ENCODE assay signal across 8 cellular contexts in the genomic region with DNA sequence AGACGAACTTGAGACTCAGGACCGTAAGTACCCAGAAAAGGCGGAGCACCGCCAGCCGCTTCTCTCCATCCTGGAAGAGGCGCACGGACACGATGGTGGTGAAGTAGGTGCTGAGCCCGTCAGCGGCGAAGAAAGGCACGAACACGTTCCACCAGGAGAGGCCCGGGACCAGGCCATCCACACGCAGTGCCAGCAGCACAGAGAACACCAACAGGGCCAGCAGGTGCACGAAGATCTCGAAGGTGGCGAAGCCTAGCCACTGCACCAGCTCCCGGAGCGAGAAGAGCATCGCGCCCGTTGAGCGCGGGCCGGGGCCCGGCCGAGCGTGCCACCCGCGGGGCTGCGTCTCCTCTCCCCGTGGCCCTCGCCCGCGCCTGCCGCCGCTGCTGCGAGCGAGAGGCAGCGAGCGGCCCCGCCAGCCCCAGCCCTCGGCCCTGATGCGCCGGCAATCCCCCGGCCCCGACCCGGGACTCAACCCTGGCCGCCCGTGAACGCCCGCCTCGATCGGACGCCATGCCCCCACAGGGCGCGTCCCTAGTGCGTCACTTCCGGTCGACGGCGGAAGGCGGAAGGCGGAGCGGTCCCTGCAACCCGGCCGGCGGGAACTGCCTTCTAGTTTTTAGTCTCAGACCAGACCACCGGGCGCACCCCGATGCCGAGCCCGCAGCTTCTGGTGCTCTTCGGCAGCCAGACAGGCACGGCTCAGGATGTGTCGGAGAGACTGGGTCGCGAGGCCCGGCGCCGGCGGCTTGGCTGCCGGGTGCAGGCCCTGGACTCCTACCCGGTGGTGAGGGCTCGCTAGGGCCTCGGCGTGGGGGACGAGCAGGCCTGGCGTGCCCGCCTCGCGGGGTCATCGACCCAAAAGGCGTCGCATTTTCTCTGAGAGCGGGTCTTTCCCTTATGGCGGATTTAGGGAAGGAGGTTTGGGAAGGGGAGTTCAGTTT. TPM values are rescaled to one million over a fixed set of nuclear protein-coding genes. Genes with fewer than 3 reads are reported as not detected.
DNase-seq lines count a peak whose midpoint lies in the region; ATAC-seq, FAIRE-seq and TF ChIP-seq lines count a peak whose summit lies in the region.

A gene (plus strand): TSS at position 575 of the 944 bp plus-strand sequence. CDS start 78 bp downstream, at position 653.
A gene with protein sequence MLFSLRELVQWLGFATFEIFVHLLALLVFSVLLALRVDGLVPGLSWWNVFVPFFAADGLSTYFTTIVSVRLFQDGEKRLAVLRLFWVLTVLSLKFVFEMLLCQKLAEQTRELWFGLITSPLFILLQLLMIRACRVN (minus strand): TSS at position 523 of the 944 bp plus-strand sequence. CDS start 234 bp downstream, at position 289.

- no peak for TF ChIP-seq EP300 in suprapubic skin (IDR thresholded peaks at IDR 0.05)

- 0% methylated on average over 22 of the region's 98 CpGs for WGBS in suprapubic skin

- H3K27me3 ChIP-seq in GM23338 (ENCODE audit: insufficient read depth): no peaks in the 10 kb centered on the region
- H3K27me3 ChIP-seq in osteoblast (ENCODE audit: insufficient read depth, low read length): no peaks in the 10 kb centered on the region
- no peaks in the 10 kb centered on the region for H3K27me3 ChIP-seq in suprapubic skin

- H3K27ac Mint-ChIP-seq in GM23338: peak within 1 kb of the TSS; percentile 93
- peak within 1 kb of the TSS; percentile 93 for H3K27ac Mint-ChIP-seq in activated naive CD8-positive, alpha-beta T cell treated with anti-CD3 and anti-CD28 coated beads for 36 hours
- H3K27ac Mint-ChIP-seq in glutamatergic neuron (ENCODE audit: unreplicated experiment): peak within 1 kb of the TSS; percentile 85

- H3K9me3 ChIP-seq in osteoblast (ENCODE audit: low read depth, low read length): no peaks in the 10 kb centered on the region
- H3K9me3 ChIP-seq in suprapubic skin: no peaks in the 10 kb centered on the region

- H3K36me3 Mint-ChIP-seq in GM23338 (ENCODE audit: low read depth): peaks cover 28% of the 10 kb centered on the region
- H3K36me3 Mint-ChIP-seq in activated naive CD8-positive, alpha-beta T cell treated with anti-CD3 and anti-CD28 coated beads for 36 hours: peaks cover 22% of the 10 kb centered on the region
- H3K36me3 Mint-ChIP-seq in glutamatergic neuron (ENCODE audit: unreplicated experiment): peaks cover 5% of the 10 kb centered on the region

- H3K4me1 ChIP-seq in GM23338 (ENCODE audit: insufficient read depth) (peaks cover 24% of the 10 kb centered on the region), osteoblast (ENCODE audit: insufficient read depth, low read length) (peaks cover 30% of the 10 kb centered on the region), suprapubic skin (peaks cover 53% of the 10 kb centered on the region)

- TF ChIP-seq CTCF in D721Med (IDR thresholded peaks at IDR 0.05; ENCODE audit: insufficient read depth, missing control alignments) (no peak), GM23338 (conservative IDR thresholded peaks at IDR 0.05; ENCODE audit: low read depth in 2 of 2) (no peak), glutamatergic neuron (IDR thresholded peaks at IDR 0.05; ENCODE audit: partially characterized antibody, unreplicated experiment) (no peak), osteoblast (IDR thresholded peaks at IDR 0.05; ENCODE audit: extremely low read depth, low read depth, low read length) (no peak), suprapubic skin (IDR thresholded peaks at IDR 0.05) (no peak)

- H3K27ac ChIP-seq in GM23338 (ENCODE audit: low read depth) (peak within 1 kb of the TSS; percentile 80; the same call in 1 of the 2 replicates), osteoblast (ENCODE audit: low read depth, low read length) (peak within 1 kb of the TSS; percentile 72), suprapubic skin (peak within 1 kb of the TSS; percentile 86)

- H3K4me3 Mint-ChIP-seq in GM23338 (peak within 1 kb of the TSS; percentile 97), glutamatergic neuron (ENCODE audit: unreplicated experiment) (peak within 1 kb of the TSS; percentile 97)
- H3K4me3 Mint-ChIP-seq in activated naive CD8-positive, alpha-beta T cell treated with anti-CD3 and anti-CD28 coated beads for 36 hours: peak within 1 kb of the TSS; percentile 95

- H3K9me3 Mint-ChIP-seq in GM23338 (no peaks in the 10 kb centered on the region), glutamatergic neuron (ENCODE audit: unreplicated experiment) (peaks cover 12% of the 10 kb centered on the region)
- no peaks in the 10 kb centered on the region for H3K9me3 Mint-ChIP-seq in activated naive CD8-positive, alpha-beta T cell treated with anti-CD3 and anti-CD28 coated beads for 36 hours

- H3K9me2 ChIP-seq in GM23338 (ENCODE audit: insufficient read depth): no peaks in the 10 kb centered on the region

- H3K4me2 ChIP-seq in GM23338 (peak within 1 kb of the TSS; percentile 98), osteoblast (ENCODE audit: insufficient read depth, low read length) (peak within 1 kb of the TSS; percentile 91)

- H4K20me1 ChIP-seq in GM23338 (replicated peaks; ENCODE audit: insufficient read depth) (peaks cover 14% of the 10 kb centered on the region), osteoblast (ENCODE audit: insufficient read depth, low read length) (peaks cover 14% of the 10 kb centered on the region)

- no peak for FAIRE-seq in D721Med (lab: Jason Lieb, UNC)

- peak; percentile 100 for DNase-seq in D721Med (ENCODE audit: insufficient read length, low spot score)
- DNase-seq in GM23338 (ENCODE audit: low spot score): peak; percentile 97
- DNase-seq in NCI-H1092 (lab: John Stamatoyannopoulos, UW): peak; percentile 78
- DNase-seq in SW480 (ENCODE audit: low spot score): peak; percentile 71
- peak; percentile 96 for DNase-seq in activated naive CD8-positive, alpha-beta T cell treated with anti-CD3 and anti-CD28 coated beads for 36 hours
- peak; percentile 96 for DNase-seq in glutamatergic neuron
- peak; percentile 100 for DNase-seq in osteoblast (ENCODE audit: insufficient read length, low spot score, missing footprints)
- DNase-seq in suprapubic skin (ENCODE audit: low spot score in 2 of 2): peak; percentile 96

- H3K36me3 ChIP-seq in GM23338 (ENCODE audit: insufficient read depth): no peaks in the 10 kb centered on the region
- H3K36me3 ChIP-seq in osteoblast (ENCODE audit: insufficient read depth, low read length): peaks cover 2% of the 10 kb centered on the region
- peaks cover 8% of the 10 kb centered on the region for H3K36me3 ChIP-seq in suprapubic skin

- H3K27me3 Mint-ChIP-seq in GM23338 (ENCODE audit: insufficient read depth, low read depth, poor library complexity) (peaks cover 24% of the 10 kb centered on the region), glutamatergic neuron (ENCODE audit: unreplicated experiment) (peaks cover 3% of the 10 kb centered on the region)
- no peaks in the 10 kb centered on the region for H3K27me3 Mint-ChIP-seq in activated naive CD8-positive, alpha-beta T cell treated with anti-CD3 and anti-CD28 coated beads for 36 hours

- H3K4me3 ChIP-seq in GM23338 (peak within 1 kb of the TSS; percentile 98), osteoblast (ENCODE audit: insufficient read depth, low read length) (peak within 1 kb of the TSS; percentile 88), suprapubic skin (peak within 1 kb of the TSS; percentile 73)

- H3K79me2 ChIP-seq in GM23338 (replicated peaks; ENCODE audit: insufficient read depth) (peaks cover 42% of the 10 kb centered on the region), osteoblast (ENCODE audit: insufficient read depth, low read length) (peaks cover 62% of the 10 kb centered on the region)

- peak; percentile 46 for ATAC-seq in GM23338

- H2AFZ ChIP-seq in GM23338 (peak within 1 kb of the TSS; percentile 97; the same call in 1 of the 2 replicates), osteoblast (ENCODE audit: low read length) (peak within 1 kb of the TSS; percentile 86)

- H3F3A ChIP-seq in GM23338 (replicated peaks; ENCODE audit: low read depth): peaks cover 21% of the 10 kb centered on the region; the same call in 1 of the 2 replicates

- H3K4me1 Mint-ChIP-seq in GM23338 (peaks cover 30% of the 10 kb centered on the region), glutamatergic neuron (ENCODE audit: low read depth, unreplicated experiment) (peaks cover 13% of the 10 kb centered on the region)
- peaks cover 45% of the 10 kb centered on the region for H3K4me1 Mint-ChIP-seq in activated naive CD8-positive, alpha-beta T cell treated with anti-CD3 and anti-CD28 coated beads for 36 hours

- peak in 1 of 2 donors; percentile 34 for TF ChIP-seq POLR2A in suprapubic skin (IDR thresholded peaks at IDR 0.05)

TF ChIP-seq in GM23338, 12 proteins besides CTCF, POLR2A, EP300 and RAD21 (continues in another document):
- no peak for TF ChIP-seq ZNF114 (CRISPR knock-in tag; IDR thresholded peaks at IDR 0.05)

RNA-seq across cellular contexts. Expression of the first gene that starts in this region (rescaled TPM):
- total RNA-seq in GM23338 (2014; rRNA removed; shearing (Covaris generic)): 25.4 and 38.1 TPM in 2 replicates
- 19.4 and 19.7 TPM in 2 replicates for polyA plus RNA-seq in GM23338 (2016; fragmentation: Nextera tagmentation; extraction: Ambion mirVana)
- total RNA-seq in activated naive CD8-positive, alpha-beta T cell treated with anti-CD3 and anti-CD28 coated beads for 36 hours: 10 to 100 TPM; 37.6 to 38.8 TPM
- total RNA-seq in glutamatergic neuron (ENCODE audit: unreplicated experiment) (31.6 TPM), osteoblast (5.0 and 6.2 TPM in 2 replicates), suprapubic skin (10 to 100 TPM; 13.4 to 21.0 (median 20.6) TPM)

RNA-seq across cellular contexts. Expression of the second gene that starts in this region (rescaled TPM):
- 43.2 and 53.4 TPM in 2 replicates for total RNA-seq in GM23338 (2014; rRNA removed; shearing (Covaris generic))
- polyA plus RNA-seq in GM23338 (2016; fragmentation: Nextera tagmentation; extraction: Ambion mirVana): 32.7 and 37.4 TPM in 2 replicates
- 10 to 100 TPM; 37.9 TPM for total RNA-seq in activated naive CD8-positive, alpha-beta T cell treated with anti-CD3 and anti-CD28 coated beads for 36 hours
- total RNA-seq in glutamatergic neuron (ENCODE audit: unreplicated experiment): 36.5 TPM
- total RNA-seq in osteoblast: 35.4 and 36.9 TPM in 2 replicates
- total RNA-seq in suprapubic skin: 10 to 100 TPM; 25.0 to 52.4 (median 40.8) TPM

Comparison
In these comparisons a context has a peak if more than half of its experiments do, and no peak if none do; other contexts are left out.
1. Peak in every context shown above with its lines: DNase-seq, ATAC-seq, H3K4me3 ChIP-seq and H3K27ac ChIP-seq.